In the genomic region with DNA sequence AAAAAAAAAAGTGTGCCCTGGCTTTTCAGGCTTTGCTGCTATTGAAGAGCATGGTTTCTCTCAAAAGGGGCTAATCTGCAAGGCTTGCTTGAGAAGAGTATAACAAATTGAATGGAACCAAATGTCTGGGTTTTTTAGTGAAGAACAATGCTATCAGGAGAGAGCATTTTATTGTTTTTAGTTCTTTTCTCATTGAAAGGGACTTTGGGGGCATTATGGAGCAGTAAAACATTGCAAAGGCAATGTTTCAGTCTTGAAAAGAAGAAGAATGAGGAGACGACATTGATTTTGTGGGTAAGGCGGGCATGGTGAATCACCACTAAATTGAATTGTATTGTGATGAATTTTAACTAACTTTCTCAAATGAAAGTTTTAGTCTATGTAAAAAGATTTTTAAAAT, we compare ENCODE assay signal across 9 cellular contexts. TPM values are rescaled to one million over a fixed set of nuclear protein-coding genes. Genes with fewer than 3 reads are reported as not detected.
"Had no signal": no experiment of that assay in that cellular context is flagged by ENCODE, and none has a peak within 500 bp of the region (broad histone marks: within the 10 kb centered on the region; RNA-seq: fewer than 3 reads in every experiment).

No MANE protein-coding gene starts in this region.

- DNase-seq: GM23248, H9, HFFc6, IMR-90 had no signal

- H2AFZ ChIP-seq: GM23248 had no signal

- ATAC-seq: HCT116, K562 had no signal

- H3K9ac ChIP-seq: GM23248 had no signal

- H3K27ac Mint-ChIP-seq: HFFc6 had no signal

- H3K27ac ChIP-seq: GM23248, HL-60 had no signal

- H3K4me3 ChIP-seq: GM23248, K562 had no signal

- H3K4me3 Mint-ChIP-seq: H9, HFFc6 had no signal

- H3K9me3 Mint-ChIP-seq: H9, HFFc6 had no signal

RNA-seq across cellular contexts. Expression of gene VCAM1, which starts 28.3 kb away (rescaled TPM):
- total RNA-seq: H1, HFFc6, HT-29 had no signal
